ENCODE assay signal across 8 cellular contexts in the genomic region with DNA sequence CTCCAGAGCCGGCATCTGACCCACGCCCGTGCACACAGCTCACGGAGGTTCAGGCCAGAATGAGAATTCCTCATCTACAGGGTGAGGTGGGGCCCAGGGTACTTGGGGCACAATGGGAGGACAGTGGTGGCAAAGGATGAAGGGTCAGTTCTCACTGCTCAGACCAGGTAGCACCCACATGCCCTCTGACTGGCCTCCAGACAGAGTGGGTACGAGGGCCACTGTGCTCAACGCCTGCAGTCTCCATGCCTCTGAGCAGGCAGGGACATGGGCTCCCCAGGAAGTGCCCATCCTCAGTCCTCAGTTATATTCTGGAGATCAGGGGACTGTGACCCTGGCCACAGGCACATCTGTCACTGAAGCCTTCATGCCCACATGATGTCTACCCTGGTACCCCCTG. TPM values are rescaled to one million over a fixed set of nuclear protein-coding genes. Genes with fewer than 3 reads are reported as not detected.
DNase-seq lines count a peak whose midpoint lies in the region; ATAC-seq and TF ChIP-seq lines count a peak whose summit lies in the region.
"Had no signal": no experiment of that assay in that cellular context is flagged by ENCODE, and none has a peak within 500 bp of the region (broad histone marks: within the 10 kb centered on the region; RNA-seq: fewer than 3 reads in every experiment).

No MANE protein-coding gene starts in this region.

- no peaks in the 10 kb centered on the region for H3K9me3 Mint-ChIP-seq in stimulated activated effector memory CD8-positive, alpha-beta T cell treated with anti-CD3 and anti-CD28 coated beads, Interleukin-12 subunit alpha, Interleukin-12 subunit beta, amount 100 ng/mL, for 72 hours

- BruUV-seq in Panc1 (replicated peaks; lab: Mats Ljungman, UMichigan): no TSS peak

- peaks cover 76% of the 10 kb centered on the region for H3K79me2 ChIP-seq in DOHH2 (ENCODE audit: control insufficient read depth, low read length)

- no peaks in the 10 kb centered on the region for H3K9me3 ChIP-seq in DOHH2 (ENCODE audit: control insufficient read depth, insufficient read depth, low read length)
- no peaks in the 10 kb centered on the region for H3K9me3 ChIP-seq in Panc1 (ENCODE audit: control insufficient read depth, insufficient read depth, low read depth, low read length)
- no peaks in the 10 kb centered on the region for H3K9me3 ChIP-seq in HAP-1

- no peaks in the 10 kb centered on the region for H4K20me1 ChIP-seq in DOHH2 (ENCODE audit: control insufficient read depth, insufficient read depth, low read depth, low read length)

- H3K4me3 Mint-ChIP-seq in stimulated activated effector memory CD8-positive, alpha-beta T cell treated with anti-CD3 and anti-CD28 coated beads, Interleukin-12 subunit alpha, Interleukin-12 subunit beta, amount 100 ng/mL, for 72 hours: peak overlapping the region; percentile 87

- peaks cover 89% of the 10 kb centered on the region for H3K36me3 Mint-ChIP-seq in stimulated activated effector memory CD8-positive, alpha-beta T cell treated with anti-CD3 and anti-CD28 coated beads, Interleukin-12 subunit alpha, Interleukin-12 subunit beta, amount 100 ng/mL, for 72 hours

- no peak overlapping the region for H3K4me2 ChIP-seq in DOHH2 (ENCODE audit: low read length)

- CTCF ChIA-PET in Panc1 (lab: Charles Lee): no interaction called here

- no peaks in the 10 kb centered on the region for H3K9me2 ChIP-seq in DOHH2 (replicated peaks; ENCODE audit: control insufficient read depth, low read length)

- TF ChIP-seq CTCF in DOHH2 (IDR thresholded peaks at IDR 0.05; ENCODE audit: low read depth, low read length, poor library complexity, severe bottlenecking) (no peak), Panc1 (IDR thresholded peaks at IDR 0.05) (no peak)

- intact Hi-C loops in Panc1 (cut with micrococcal nuclease; ENCODE audit: unreplicated experiment): no loop called here

- H3K27me3 ChIP-seq in DOHH2 (ENCODE audit: control insufficient read depth, low read length) (no peaks in the 10 kb centered on the region), Panc1 (ENCODE audit: control insufficient read depth, insufficient read depth, low read length) (no peaks in the 10 kb centered on the region), HAP-1 (ENCODE audit: low read depth) (no peaks in the 10 kb centered on the region)
- H3K27me3 ChIP-seq: cardiac muscle cell had no signal

- in situ Hi-C loops in Panc1 (cut with HindIII; ENCODE audit: low pct_unique_long_range_greater_than_20kb, low sequenced_read_pairs): no loop called here
- in situ Hi-C loops in HAP-1 (cut with MboI; ENCODE audit: low sequenced_read_pairs): no loop called here

- H3K4me1 Mint-ChIP-seq in stimulated activated effector memory CD8-positive, alpha-beta T cell treated with anti-CD3 and anti-CD28 coated beads, Interleukin-12 subunit alpha, Interleukin-12 subunit beta, amount 100 ng/mL, for 72 hours: peaks cover 88% of the 10 kb centered on the region

- H3K4me1 ChIP-seq in DOHH2 (ENCODE audit: control insufficient read depth, low read length): peaks cover 98% of the 10 kb centered on the region
- H3K4me1 ChIP-seq in Panc1 (ENCODE audit: control insufficient read depth, insufficient read depth, low read length): peaks cover 65% of the 10 kb centered on the region
- H3K4me1 ChIP-seq in HAP-1: no peaks in the 10 kb centered on the region

- DNase-seq in Panc1 (ENCODE audit: low read depth, low spot score): no peak
- no peak for DNase-seq in epithelial cell of prostate (ENCODE audit: low read depth, low spot score)
- DNase-seq in stimulated activated effector memory CD8-positive, alpha-beta T cell treated with anti-CD3 and anti-CD28 coated beads, Interleukin-12 subunit alpha, Interleukin-12 subunit beta, amount 100 ng/mL, for 72 hours (ENCODE audit: low spot score in 2 of 2): no peak
- DNase-seq in HAP-1 (ENCODE audit: low spot score in 2 of 2): no peak
- DNase-seq in NCI-H2029 treated with DMSO at 0.1 percent for 48 hours (lab: John Stamatoyannopoulos, UW): no peak

- H3K36me3 ChIP-seq in DOHH2 (ENCODE audit: control insufficient read depth, low read length) (peaks cover 81% of the 10 kb centered on the region), Panc1 (ENCODE audit: control insufficient read depth, insufficient read depth, low read length) (no peaks in the 10 kb centered on the region; the same call in 1 of the 2 replicates), HAP-1 (replicated peaks) (peaks cover 3% of the 10 kb centered on the region; the same call in 1 of the 2 replicates)

- no peak for ATAC-seq in Panc1
- ATAC-seq in stimulated activated effector memory CD8-positive, alpha-beta T cell treated with anti-CD3 and anti-CD28 coated beads, Interleukin-12 subunit alpha, Interleukin-12 subunit beta, amount 100 ng/mL, for 72 hours: no peak
- ATAC-seq in GM19463 (IDR thresholded peaks at IDR 0.05; ENCODE audit: unreplicated experiment): no peak

- peaks cover 41% of the 10 kb centered on the region for H3F3A ChIP-seq in DOHH2 (ENCODE audit: control insufficient read depth, insufficient read depth)

- POLR2A ChIA-PET in Panc1 (lab: Charles Lee): no interaction called here

- H3K27ac ChIP-seq in DOHH2 (ENCODE audit: low read depth, low read length): peak overlapping the region; percentile 3; the same call in 1 of the 2 replicates
- H3K27ac ChIP-seq in Panc1 (ENCODE audit: low read length): peak overlapping the region; percentile 98
- peak overlapping the region; percentile 91 for H3K27ac ChIP-seq in epithelial cell of prostate
- H3K27ac ChIP-seq: cardiac muscle cell had no signal

- peak overlapping the region; percentile 97 for H3K27ac Mint-ChIP-seq in stimulated activated effector memory CD8-positive, alpha-beta T cell treated with anti-CD3 and anti-CD28 coated beads, Interleukin-12 subunit alpha, Interleukin-12 subunit beta, amount 100 ng/mL, for 72 hours

- H3K4me3 ChIP-seq in DOHH2 (ENCODE audit: low read length): no peak overlapping the region
- no peak overlapping the region for H3K4me3 ChIP-seq in Panc1 (ENCODE audit: low read depth in 2 of 2, low read length in 2 of 2)
- no peak overlapping the region for H3K4me3 ChIP-seq in HAP-1
- H3K4me3 ChIP-seq: cardiac muscle cell had no signal

RNA-seq across cellular contexts. Expression of a gene that starts 13.0 kb away (rescaled TPM):
- total RNA-seq in Panc1 (2021; ENCODE audit: unreplicated experiment): 4.1 TPM
- 3.1 TPM for polyA plus RNA-seq in Panc1 (2012; ENCODE audit: insufficient read length)

RNA-seq across cellular contexts. Expression of a gene that starts 20.9 kb away (rescaled TPM):
- 186 TPM for total RNA-seq in Panc1 (2021; ENCODE audit: unreplicated experiment)
- 280 TPM for polyA plus RNA-seq in Panc1 (2012; ENCODE audit: insufficient read length)

RNA-seq across cellular contexts. Expression of a gene that starts 47.1 kb away (rescaled TPM):
- 54.5 TPM for total RNA-seq in Panc1 (2021; ENCODE audit: unreplicated experiment)
- polyA plus RNA-seq in Panc1 (2012; ENCODE audit: insufficient read length): 84.8 TPM

RNA-seq across cellular contexts. Expression of a gene that starts 54.5 kb away (rescaled TPM):
- 46.4 TPM for total RNA-seq in Panc1 (2021; ENCODE audit: unreplicated experiment)
- polyA plus RNA-seq in Panc1 (2012; ENCODE audit: insufficient read length): 57.8 TPM

RNA-seq across cellular contexts. Expression of a gene that starts 59.5 kb away (rescaled TPM):
- total RNA-seq in Panc1 (2021; ENCODE audit: unreplicated experiment): 28.8 TPM
- 32.7 TPM for polyA plus RNA-seq in Panc1 (2012; ENCODE audit: insufficient read length)

Comparison
In these comparisons a context has a peak if more than half of its experiments do, and no peak if none do; other contexts are left out.
1. H3K27ac ChIP-seq: peak in every context shown above with its lines; median percentile 98 in Panc1; 91 in epithelial cell of prostate; 3 in DOHH2.